9 cellular contexts compared by ENCODE assay signal in genomic region chr4:105551968-105552746, GRCh38. TPM values are rescaled to one million over a fixed set of nuclear protein-coding genes. Genes with fewer than 3 reads are reported as not detected.
A peak's percentile ranks its signal among the peaks of the same experiment; 100 is the strongest.
DNase-seq lines count a peak whose midpoint lies in the region; ATAC-seq and TF ChIP-seq lines count a peak whose summit lies in the region.
"Had no signal": no experiment of that assay in that cellular context is flagged by ENCODE, and none has a peak within 500 bp of the region (broad histone marks: within the 10 kb centered on the region; RNA-seq: fewer than 3 reads in every experiment).

Gene ARHGEF38 (plus strand): TSS chr4:105552620. CDS start chr4:105552766, 146 bp downstream.

- H3K9me3 ChIP-seq in lower lobe of right lung = no peaks in the 10 kb centered on the region
- no peaks in the 10 kb centered on the region for H3K9me3 ChIP-seq in HAP-1
- H3K9me3 ChIP-seq in testis = no peaks in the 10 kb centered on the region

- no peaks in the 10 kb centered on the region for H3K9me3 Mint-ChIP-seq in effector memory CD8-positive, alpha-beta T cell

- peak; percentile 93 to 94 for ATAC-seq in lower lobe of right lung
- no peak for ATAC-seq in effector memory CD8-positive, alpha-beta T cell (replicated peaks)

- TF ChIP-seq CTCF in astrocyte of the spinal cord (IDR thresholded peaks at IDR 0.05; ENCODE audit: low read depth, low read length) (no peak), lower lobe of right lung (IDR thresholded peaks at IDR 0.05) (no peak), testis (IDR thresholded peaks at IDR 0.05) (no peak)

- intact Hi-C loops in lower lobe of right lung (cut with DNase I) (no loop called here), testis (cut with DNase I; ENCODE audit: low total_unique reads) (no loop called here)

- H3K27me3 Mint-ChIP-seq in effector memory CD8-positive, alpha-beta T cell = peaks cover 11 to 27% of the 10 kb centered on the region in 2 donors

- no peaks in the 10 kb centered on the region for H3K36me3 ChIP-seq in lower lobe of right lung
- no peaks in the 10 kb centered on the region for H3K36me3 ChIP-seq in HAP-1 (replicated peaks)
- H3K36me3 ChIP-seq in testis (ENCODE audit: low read depth, missing control alignments) = no peaks in the 10 kb centered on the region

- no peaks in the 10 kb centered on the region for H3K4me1 Mint-ChIP-seq in effector memory CD8-positive, alpha-beta T cell (ENCODE audit: low read depth in 2 of 2)

- H3K4me3 ChIP-seq in astrocyte of the spinal cord (ENCODE audit: low read depth, low read length) (no peak within 1 kb of the TSS), lower lobe of right lung (peak within 1 kb of the TSS; percentile 37), HAP-1 (no peak within 1 kb of the TSS), testis (no peak within 1 kb of the TSS)

- H3K4me1 ChIP-seq in lower lobe of right lung (peaks cover 6% of the 10 kb centered on the region), HAP-1 (peaks cover 50% of the 10 kb centered on the region), testis (no peaks in the 10 kb centered on the region)

- 49 to 54% methylated on average over 11 of the region's 11 CpGs for WGBS in testis, 2 donors

- H3K27me3 ChIP-seq in lower lobe of right lung (ENCODE audit: low read depth) (no peaks in the 10 kb centered on the region), HAP-1 (ENCODE audit: low read depth) (no peaks in the 10 kb centered on the region), testis (no peaks in the 10 kb centered on the region)

- no peak within 1 kb of the TSS for H3K4me3 Mint-ChIP-seq in effector memory CD8-positive, alpha-beta T cell
- H3K4me3 Mint-ChIP-seq: activated naive CD8-positive, alpha-beta T cell had no signal

- DNase-seq in COLO668 (lab: John Stamatoyannopoulos, UW; ENCODE audit: unreplicated experiment) = peak; percentile 92
- DNase-seq in NCI-H1417 (lab: John Stamatoyannopoulos, UW) = peak; percentile 26 to 88 (median 79)
- DNase-seq in astrocyte of the spinal cord (ENCODE audit: low read depth, low spot score) = peak; percentile 25
- peak; percentile 55 for DNase-seq in lower lobe of right lung
- DNase-seq in HAP-1 (ENCODE audit: low spot score in 2 of 2) = no peak
- DNase-seq in effector memory CD8-positive, alpha-beta T cell = no peak
- DNase-seq in testis = no peak
- no peak for DNase-seq in 8988T

- no peak within 1 kb of the TSS for H3K27ac Mint-ChIP-seq in effector memory CD8-positive, alpha-beta T cell
- H3K27ac Mint-ChIP-seq: activated naive CD8-positive, alpha-beta T cell had no signal

- in situ Hi-C loops in astrocyte of the spinal cord (cut with HindIII; ENCODE audit: low sequenced_read_pairs) (no loop called here), HAP-1 (cut with MboI; ENCODE audit: low sequenced_read_pairs) (no loop called here)

- H3K36me3 Mint-ChIP-seq in effector memory CD8-positive, alpha-beta T cell (ENCODE audit: insufficient read depth) = no peaks in the 10 kb centered on the region
- H3K36me3 Mint-ChIP-seq: activated naive CD8-positive, alpha-beta T cell had no signal

- TF ChIP-seq POLR2A in testis (IDR thresholded peaks at IDR 0.05) = no peak

- H3K27ac ChIP-seq in lower lobe of right lung = peak within 1 kb of the TSS; percentile 78
- no peak within 1 kb of the TSS for H3K27ac ChIP-seq in testis

RNA-seq across cellular contexts. Expression of gene ARHGEF38, which starts in this region (rescaled TPM):
- total RNA-seq in lower lobe of right lung (20.6 TPM), testis (1 to 10 TPM in 1 of 2 donors, under 1 TPM in 1; 0.08 to 2.2 TPM)
- polyA plus RNA-seq in testis (ENCODE audit: insufficient read depth, low read depth, low replicate concordance) = 0.86 TPM

Comparison
In these comparisons a context has a peak if more than half of its experiments do, and no peak if none do; other contexts are left out.
1. DNase-seq: peak in COLO668 (single experiment), NCI-H1417 (3 of 3), astrocyte of the spinal cord (single experiment) and lower lobe of right lung (single experiment); none in HAP-1 (0 of 2), effector memory CD8-positive, alpha-beta T cell (0 of 3), testis (single experiment) and 8988T (single experiment).